ENCODE assay signal across 16 cellular contexts in genomic region chr7:128007293-128007680, GRCh38. TPM values are rescaled to one million over a fixed set of nuclear protein-coding genes. Genes with fewer than 3 reads are reported as not detected.
DNase-seq lines count a peak whose midpoint lies in the region; ATAC-seq, FAIRE-seq and TF ChIP-seq lines count a peak whose summit lies in the region.
"Had no signal": no experiment of that assay in that cellular context is flagged by ENCODE, and none has a peak within 500 bp of the region (broad histone marks: within the 10 kb centered on the region; RNA-seq: fewer than 3 reads in every experiment).

No MANE protein-coding gene starts in this region.

- no peak overlapping the region for H3K4ac ChIP-seq in mesendoderm (ENCODE audit: low read depth, low read length)

- no peak overlapping the region for H3K27ac ChIP-seq in mesendoderm (ENCODE audit: low read depth, low read length)
- H3K27ac ChIP-seq: BLaER1 treated with 17β-estradiol and CSF1 and Interleukin-3, amounts not matched to agents 10 nM and 100 nM had no signal

- FAIRE-seq in HTR-8/SVneo (lab: Jason Lieb, UNC): no peak
- FAIRE-seq: G401.6, GM12891 had no signal

- H3K27me3 Mint-ChIP-seq in activated T-cell treated with anti-CD3 and anti-CD28 coated beads, Interleukin-2, amount 50 U/mL, for 72 hours (ENCODE audit: low read depth): no peaks in the 10 kb centered on the region
- H3K27me3 Mint-ChIP-seq in activated T-cell treated with anti-CD3 and anti-CD28 coated beads, Interleukin-2, amount 50 U/mL, for 24 hours: no peaks in the 10 kb centered on the region
- peaks cover 3% of the 10 kb centered on the region for H3K27me3 Mint-ChIP-seq in glutamatergic neuron (ENCODE audit: unreplicated experiment)
- H3K27me3 Mint-ChIP-seq: CD4-positive, CD25-positive, alpha-beta regulatory T cell had no signal

- TF ChIP-seq CTCF in glutamatergic neuron (IDR thresholded peaks at IDR 0.05; ENCODE audit: partially characterized antibody, unreplicated experiment): no peak

- H3K4me3 ChIP-seq in mesendoderm (ENCODE audit: low read length): no peak overlapping the region
- H3K4me3 ChIP-seq: BLaER1 treated with 17β-estradiol and CSF1 and Interleukin-3, amounts not matched to agents 10 nM and 100 nM; GM23338 had no signal

- no peaks in the 10 kb centered on the region for H3K27me3 ChIP-seq in mesendoderm (ENCODE audit: insufficient read depth, low read length, poor library complexity)
- H3K27me3 ChIP-seq: BLaER1 treated with 17β-estradiol and CSF1 and Interleukin-3, amounts not matched to agents 10 nM and 100 nM had no signal

- no peaks in the 10 kb centered on the region for H3K79me2 ChIP-seq in mesendoderm (ENCODE audit: control insufficient read depth, insufficient read depth, low read length)

- H3K4me1 ChIP-seq in mesendoderm (ENCODE audit: control insufficient read depth, low read depth, low read length): no peaks in the 10 kb centered on the region

- H3K9ac ChIP-seq in mesendoderm (ENCODE audit: low read length): no peak overlapping the region
- H3K9ac ChIP-seq: BLaER1 treated with 17β-estradiol and CSF1 and Interleukin-3, amounts not matched to agents 10 nM and 100 nM had no signal

- no peak overlapping the region for H3K18ac ChIP-seq in mesendoderm (ENCODE audit: low read length)

- no peak overlapping the region for H3K23ac ChIP-seq in mesendoderm (ENCODE audit: low read length)

- no peaks in the 10 kb centered on the region for H3K36me3 ChIP-seq in mesendoderm (ENCODE audit: control insufficient read depth, insufficient read depth, low read length)

- H3K79me1 ChIP-seq in mesendoderm (ENCODE audit: low read length): peaks cover 2% of the 10 kb centered on the region

- H3K36me3 Mint-ChIP-seq in activated T-cell treated with anti-CD3 and anti-CD28 coated beads, Interleukin-2, amount 50 U/mL, for 72 hours (ENCODE audit: insufficient read depth in 2 of 2): peaks cover 2 to 3% of the 10 kb centered on the region in 2 donors
- H3K36me3 Mint-ChIP-seq in activated T-cell treated with anti-CD3 and anti-CD28 coated beads, Interleukin-2, amount 50 U/mL, for 24 hours (ENCODE audit: low read depth): peaks cover 67% of the 10 kb centered on the region
- H3K36me3 Mint-ChIP-seq in glutamatergic neuron (ENCODE audit: unreplicated experiment): no peaks in the 10 kb centered on the region

- peaks cover 14% of the 10 kb centered on the region for H3K4me1 Mint-ChIP-seq in activated T-cell treated with anti-CD3 and anti-CD28 coated beads, Interleukin-2, amount 50 U/mL, for 72 hours (ENCODE audit: low read depth)
- H3K4me1 Mint-ChIP-seq in activated T-cell treated with anti-CD3 and anti-CD28 coated beads, Interleukin-2, amount 50 U/mL, for 24 hours (ENCODE audit: low read depth): peaks cover 15% of the 10 kb centered on the region
- peaks cover 61% of the 10 kb centered on the region for H3K4me1 Mint-ChIP-seq in glutamatergic neuron (ENCODE audit: low read depth, unreplicated experiment)

- DNase-seq in activated T-cell treated with anti-CD3 and anti-CD28 coated beads, Interleukin-2, amount 50 U/mL, for 72 hours: no peak
- DNase-seq in activated T-cell treated with anti-CD3 and anti-CD28 coated beads, Interleukin-2, amount 50 U/mL, for 24 hours: no peak
- DNase-seq in cerebellar cortex (ENCODE audit: low spot score) (peak; percentile 81), glutamatergic neuron (no peak), mesendoderm (no peak), HTR-8/SVneo (ENCODE audit: insufficient read length, low spot score) (no peak)
- DNase-seq in activated CD4-positive, CD25-positive, alpha-beta regulatory T cell treated with anti-CD3 and anti-CD28 coated beads, Interleukin-2, amount 50 U/mL, for 72 hours: no peak
- DNase-seq: ACHN; CD4-positive, CD25-positive, alpha-beta regulatory T cell; DMS79; H7; IMR-90 had no signal

- no peak overlapping the region for H4K8ac ChIP-seq in mesendoderm (ENCODE audit: low read depth, low read length)

- peak overlapping the region; percentile 25 for H3K27ac Mint-ChIP-seq in activated T-cell treated with anti-CD3 and anti-CD28 coated beads, Interleukin-2, amount 50 U/mL, for 72 hours
- H3K27ac Mint-ChIP-seq in activated T-cell treated with anti-CD3 and anti-CD28 coated beads, Interleukin-2, amount 50 U/mL, for 24 hours: no peak overlapping the region
- peak overlapping the region; percentile 67 for H3K27ac Mint-ChIP-seq in glutamatergic neuron (ENCODE audit: unreplicated experiment)
- H3K27ac Mint-ChIP-seq: GM23338 had no signal

- no peak overlapping the region for H3K4me3 Mint-ChIP-seq in activated T-cell treated with anti-CD3 and anti-CD28 coated beads, Interleukin-2, amount 50 U/mL, for 72 hours
- no peak overlapping the region for H3K4me3 Mint-ChIP-seq in activated T-cell treated with anti-CD3 and anti-CD28 coated beads, Interleukin-2, amount 50 U/mL, for 24 hours
- peak overlapping the region; percentile 21 for H3K4me3 Mint-ChIP-seq in glutamatergic neuron (ENCODE audit: unreplicated experiment)
- H3K4me3 Mint-ChIP-seq: CD4-positive, CD25-positive, alpha-beta regulatory T cell; GM23338 had no signal

- H2AK5ac ChIP-seq in mesendoderm (ENCODE audit: low read length): no peak overlapping the region

- no peaks in the 10 kb centered on the region for H3K9me3 Mint-ChIP-seq in activated T-cell treated with anti-CD3 and anti-CD28 coated beads, Interleukin-2, amount 50 U/mL, for 72 hours
- H3K9me3 Mint-ChIP-seq in activated T-cell treated with anti-CD3 and anti-CD28 coated beads, Interleukin-2, amount 50 U/mL, for 24 hours: no peaks in the 10 kb centered on the region
- peaks cover 9% of the 10 kb centered on the region for H3K9me3 Mint-ChIP-seq in glutamatergic neuron (ENCODE audit: unreplicated experiment)
- H3K9me3 Mint-ChIP-seq: CD4-positive, CD25-positive, alpha-beta regulatory T cell; GM23338 had no signal

- no peak overlapping the region for H2BK120ac ChIP-seq in mesendoderm (ENCODE audit: low read depth, low read length)

- no peak overlapping the region for H2BK5ac ChIP-seq in mesendoderm (ENCODE audit: low read length)

- H3K4me2 ChIP-seq in mesendoderm (ENCODE audit: low read length): no peak overlapping the region
- H3K4me2 ChIP-seq: GM23338 had no signal

- no peak overlapping the region for H2BK15ac ChIP-seq in mesendoderm (replicated peaks; ENCODE audit: low read depth)

- ATAC-seq in activated T-cell treated with anti-CD3 and anti-CD28 coated beads, Interleukin-2, amount 50 U/mL, for 72 hours (replicated peaks in 1 of 2): no peak
- ATAC-seq: GM23338 had no signal

- no CpG with 5 or more reads among the region's 3 CpGs for WGBS in mesendoderm (ENCODE audit: extremely low coverage, insufficient coverage, low lambda C conversion rate)

- no peak overlapping the region for H3K56ac ChIP-seq in mesendoderm (ENCODE audit: low read length)

- no peak overlapping the region for H4K5ac ChIP-seq in mesendoderm (ENCODE audit: low read length)

RNA-seq across cellular contexts. Expression of gene LRRC4, which starts 23.9 kb away (rescaled TPM):
- under 1 TPM in 1 of 2 donors, not detected in 1; 0.53 TPM for total RNA-seq in activated T-cell treated with anti-CD3 and anti-CD28 coated beads, Interleukin-2, amount 50 U/mL, for 72 hours
- total RNA-seq in glutamatergic neuron (ENCODE audit: unreplicated experiment): 60.0 TPM
- 9.9 TPM for polyA plus RNA-seq in mesendoderm (2013, experiment 1 of 2)
- 9.6 TPM for polyA plus RNA-seq in mesendoderm (2013, experiment 2 of 2)
- total RNA-seq: CD4-positive, CD25-positive, alpha-beta regulatory T cell had no signal

Comparison
In these comparisons a context has a peak if more than half of its experiments do, and no peak if none do; other contexts are left out.
1. RNA of gene LRRC4, which starts 23.9 kb away (total RNA-seq): 60.0 TPM in glutamatergic neuron (single experiment); 0.53 TPM in activated T-cell treated with anti-CD3 and anti-CD28 coated beads, Interleukin-2, amount 50 U/mL, for 72 hours; every median in the first group is over 10 times any median in the second.